ENCODE assay signal across 1 cellular context in genomic region chr12:110316861-110317260, GRCh38.
TF ChIP-seq lines count a peak whose summit lies in the region.

No MANE protein-coding gene starts in this region.

TF ChIP-seq in GM23338, 12 proteins besides CTCF, POLR2A, EP300 and RAD21 (continued from another document):
- no peak for TF ChIP-seq ZNF462 (CRISPR knock-in tag; IDR thresholded peaks at IDR 0.05)
- no peak for TF ChIP-seq ETS1 (IDR thresholded peaks at IDR 0.05)
- no peak for TF ChIP-seq NANOG (IDR thresholded peaks at IDR 0.05; ENCODE audit: borderline replicate concordance)
- no peak for TF ChIP-seq ZNF114 (CRISPR knock-in tag; IDR thresholded peaks at IDR 0.05)
